ENCODE assay signal across 32 cellular contexts in genomic region chr5:97624861-97625260, GRCh38.
"Had no signal": no experiment of that assay in that cellular context is flagged by ENCODE, and none has a peak within 500 bp of the region (broad histone marks: within the 10 kb centered on the region; RNA-seq: fewer than 3 reads in every experiment).

No MANE protein-coding gene starts in this region.

- H3K9ac ChIP-seq: SK-N-SH had no signal

- ATAC-seq: activated CD8-positive, alpha-beta T cell treated with anti-CD3 and anti-CD28 coated beads, Interleukin-2, amount 10 ng/mL, durations not matched to agents 7 days and 5 days; PC-3 had no signal

- H3K4me3 ChIP-seq: adrenal gland, Peyer's patch, SJSA1 had no signal

- H3K27me3 Mint-ChIP-seq: activated CD4-positive, alpha-beta T cell treated with anti-CD3 and anti-CD28 coated beads, Interleukin-2, amount 10 ng/mL, durations not matched to agents 7 days and 5 days; activated naive CD8-positive, alpha-beta T cell treated with anti-CD3 and anti-CD28 coated beads, Interleukin-2, amount 10 ng/mL, durations not matched to agents 7 days and 5 days; activated T-cell treated with anti-CD3 and anti-CD28 coated beads, Interleukin-2, amount 50 U/mL, for 24 hours had no signal

- DNase-seq: activated CD4-positive, alpha-beta T cell treated with anti-CD3 and anti-CD28 coated beads, Interleukin-2, amount 10 ng/mL, durations not matched to agents 7 days and 5 days; activated CD4-positive, alpha-beta T cell treated with anti-CD3 and anti-CD28 coated beads, Interleukin-2, amount 50 U/mL, for 48 hours; activated CD8-positive, alpha-beta T cell treated with anti-CD3 and anti-CD28 coated beads, Interleukin-2, amount 10 ng/mL, durations not matched to agents 7 days and 5 days; activated gamma-delta T cell; activated naive CD4-positive, alpha-beta T cell treated with Interleukin-2 at 50 U/mL for 16 hours; activated naive CD8-positive, alpha-beta T cell treated with anti-CD3 and anti-CD28 coated beads, Interleukin-2, amount 10 ng/mL, durations not matched to agents 7 days and 5 days; activated T-cell treated with anti-CD3 and anti-CD28 coated beads, Interleukin-2, amount 50 U/mL, for 24 hours; adrenal gland; anterior cingulate cortex; brain microvascular endothelial cell; central memory CD4-positive, alpha-beta T cell; Karpas-422; NCI-H1105 treated with DMSO at 0.1 percent for 48 hours; NCI-H1436; NCI-H1694; NCI-H1930; NCI-H2081 treated with DMSO at 0.1 percent for 48 hours; NCI-H226; NCI-H446 treated with DMSO at 0.1 percent for 48 hours; NCI-H524; NCI-H748 treated with DMSO at 0.1 percent for 48 hours; NK-92 treated with Interleukin-12 subunit alpha and Interleukin-12 subunit beta, amount 100 ng/mL, for 24 hours; PC-3; Peyer's patch; RPMI8226; SHP77 treated with DMSO at 0.1 percent for 48 hours; SK-N-SH had no signal

- H3K27ac ChIP-seq: adrenal gland, brain microvascular endothelial cell, Peyer's patch, SJSA1 had no signal

- H3K4me1 Mint-ChIP-seq: activated CD4-positive, alpha-beta T cell treated with anti-CD3 and anti-CD28 coated beads, Interleukin-2, amount 10 ng/mL, durations not matched to agents 7 days and 5 days; activated naive CD4-positive, alpha-beta T cell treated with anti-CD3 and anti-CD28 coated beads, Interleukin-2, amount 50 U/mL, for 24 hours; activated naive CD8-positive, alpha-beta T cell treated with anti-CD3 and anti-CD28 coated beads, Interleukin-2, amount 10 ng/mL, durations not matched to agents 7 days and 5 days had no signal

- H3K4me3 Mint-ChIP-seq: activated CD4-positive, alpha-beta T cell treated with anti-CD3 and anti-CD28 coated beads, Interleukin-2, amount 10 ng/mL, durations not matched to agents 7 days and 5 days; activated CD8-positive, alpha-beta T cell treated with anti-CD3 and anti-CD28 coated beads, Interleukin-2, amount 10 ng/mL, durations not matched to agents 7 days and 5 days; activated naive CD4-positive, alpha-beta T cell treated with anti-CD3 and anti-CD28 coated beads, Interleukin-2, amount 50 U/mL, for 24 hours; activated naive CD8-positive, alpha-beta T cell treated with anti-CD3 and anti-CD28 coated beads, Interleukin-2, amount 10 ng/mL, durations not matched to agents 7 days and 5 days; activated T-cell treated with anti-CD3 and anti-CD28 coated beads, Interleukin-2, amount 50 U/mL, for 24 hours; T-helper 1 cell treated with Interleukin-12 subunit alpha and Interleukin-12 subunit beta and Interleukin-4 antibody, amounts not matched to agents 30 μg/mL and 1 μg/mL, for 36 hours; T-helper 2 cell treated with Interferon-gamma antibody and Interleukin-4, amounts not matched to agents 5 μg/mL and 100 μg/mL, for 36 hours had no signal

- H3K4me2 ChIP-seq: SK-N-SH had no signal

- H3K4me1 ChIP-seq: adrenal gland, Peyer's patch, SJSA1 had no signal

- H3K27me3 ChIP-seq: adrenal gland, brain microvascular endothelial cell, Peyer's patch, SJSA1 had no signal

- H3K36me3 Mint-ChIP-seq: activated naive CD4-positive, alpha-beta T cell treated with anti-CD3 and anti-CD28 coated beads, Interleukin-2, amount 50 U/mL, for 24 hours; activated naive CD8-positive, alpha-beta T cell treated with anti-CD3 and anti-CD28 coated beads, Interleukin-2, amount 10 ng/mL, durations not matched to agents 7 days and 5 days had no signal

- H3K27ac Mint-ChIP-seq: activated CD4-positive, alpha-beta T cell treated with anti-CD3 and anti-CD28 coated beads, Interleukin-2, amount 10 ng/mL, durations not matched to agents 7 days and 5 days; activated CD8-positive, alpha-beta T cell treated with anti-CD3 and anti-CD28 coated beads, Interleukin-2, amount 10 ng/mL, durations not matched to agents 7 days and 5 days; activated naive CD4-positive, alpha-beta T cell treated with anti-CD3 and anti-CD28 coated beads, Interleukin-2, amount 50 U/mL, for 24 hours; activated naive CD8-positive, alpha-beta T cell treated with anti-CD3 and anti-CD28 coated beads, Interleukin-2, amount 10 ng/mL, durations not matched to agents 7 days and 5 days; activated T-cell treated with anti-CD3 and anti-CD28 coated beads, Interleukin-2, amount 50 U/mL, for 24 hours; activated T-helper 2 cell treated with anti-CD3 and anti-CD28 coated beads, Interferon-gamma antibody, Interleukin-2, Interleukin-4, amounts not matched to agents 10 μg/mL and 5 μg/mL and 100 μg/mL, durations not matched to agents 14 hours and 24 hours and 36 hours; T-helper 1 cell treated with Interleukin-12 subunit alpha and Interleukin-12 subunit beta and Interleukin-4 antibody, amounts not matched to agents 30 μg/mL and 1 μg/mL, for 36 hours; T-helper 2 cell treated with Interferon-gamma antibody and Interleukin-4, amounts not matched to agents 5 μg/mL and 100 μg/mL, for 36 hours had no signal

- H3K9me3 Mint-ChIP-seq: activated CD4-positive, alpha-beta T cell treated with anti-CD3 and anti-CD28 coated beads, Interleukin-2, amount 10 ng/mL, durations not matched to agents 7 days and 5 days; activated naive CD8-positive, alpha-beta T cell treated with anti-CD3 and anti-CD28 coated beads, Interleukin-2, amount 10 ng/mL, durations not matched to agents 7 days and 5 days; activated T-cell treated with anti-CD3 and anti-CD28 coated beads, Interleukin-2, amount 50 U/mL, for 24 hours; activated T-helper 2 cell treated with anti-CD3 and anti-CD28 coated beads, Interferon-gamma antibody, Interleukin-2, Interleukin-4, amounts not matched to agents 10 μg/mL and 5 μg/mL and 100 μg/mL, durations not matched to agents 14 hours and 24 hours and 36 hours; T-helper 2 cell treated with Interferon-gamma antibody and Interleukin-4, amounts not matched to agents 5 μg/mL and 100 μg/mL, for 36 hours had no signal

- H3K9me3 ChIP-seq: adrenal gland, Peyer's patch had no signal

- H3K36me3 ChIP-seq: adrenal gland, brain microvascular endothelial cell, Peyer's patch, SJSA1 had no signal
